ENCODE assay signal across 2 cellular contexts in genomic region chrX:27458544-27458943, GRCh38. TPM values are rescaled to one million over a fixed set of nuclear protein-coding genes. Genes with fewer than 3 reads are reported as not detected.
"Had no signal": no experiment of that assay in that cellular context is flagged by ENCODE, and none has a peak within 500 bp of the region (broad histone marks: within the 10 kb centered on the region; RNA-seq: fewer than 3 reads in every experiment).

No MANE protein-coding gene starts in this region.

RNA-seq across cellular contexts. Expression of gene PPP4R3C, which starts 4.6 kb away (rescaled TPM):
- total RNA-seq: G401, GM12878 had no signal
